ENCODE assay signal across 8 cellular contexts in the genomic region with DNA sequence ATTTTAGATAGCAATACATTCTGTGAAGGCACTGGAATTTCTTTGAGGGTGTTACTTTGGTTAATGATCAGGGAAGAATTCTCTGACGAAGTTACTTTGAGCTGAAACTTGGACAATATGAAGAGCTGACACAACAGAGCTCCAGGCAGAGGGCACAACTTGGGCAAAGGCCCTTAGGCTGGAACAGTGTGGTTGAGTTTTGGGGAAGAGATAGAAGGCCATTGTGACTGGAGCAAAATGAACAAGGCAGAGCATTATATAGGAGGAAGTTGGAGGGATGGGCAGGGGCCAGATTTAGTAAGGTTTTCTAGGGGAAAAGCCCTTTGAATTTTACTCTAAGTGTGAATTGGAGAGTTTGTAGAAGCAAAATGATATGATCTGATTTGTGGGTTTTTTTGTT.
"Had no signal": no experiment of that assay in that cellular context is flagged by ENCODE, and none has a peak within 500 bp of the region (broad histone marks: within the 10 kb centered on the region; RNA-seq: fewer than 3 reads in every experiment).

No MANE protein-coding gene starts in this region.

- H3K27me3 Mint-ChIP-seq: IgD-negative memory B cell had no signal

- ATAC-seq: HCT116, HepG2 had no signal

- H3K4me3 Mint-ChIP-seq: HFFc6, IgD-negative memory B cell had no signal

- H3K9me3 Mint-ChIP-seq: HFFc6 had no signal

- DNase-seq: GM23248, GOT3, H7, HFFc6, KBM-7 had no signal

- H3K27ac Mint-ChIP-seq: HFFc6 had no signal
